Comparison of ENCODE assay signal across 10 cellular contexts in the genomic region with DNA sequence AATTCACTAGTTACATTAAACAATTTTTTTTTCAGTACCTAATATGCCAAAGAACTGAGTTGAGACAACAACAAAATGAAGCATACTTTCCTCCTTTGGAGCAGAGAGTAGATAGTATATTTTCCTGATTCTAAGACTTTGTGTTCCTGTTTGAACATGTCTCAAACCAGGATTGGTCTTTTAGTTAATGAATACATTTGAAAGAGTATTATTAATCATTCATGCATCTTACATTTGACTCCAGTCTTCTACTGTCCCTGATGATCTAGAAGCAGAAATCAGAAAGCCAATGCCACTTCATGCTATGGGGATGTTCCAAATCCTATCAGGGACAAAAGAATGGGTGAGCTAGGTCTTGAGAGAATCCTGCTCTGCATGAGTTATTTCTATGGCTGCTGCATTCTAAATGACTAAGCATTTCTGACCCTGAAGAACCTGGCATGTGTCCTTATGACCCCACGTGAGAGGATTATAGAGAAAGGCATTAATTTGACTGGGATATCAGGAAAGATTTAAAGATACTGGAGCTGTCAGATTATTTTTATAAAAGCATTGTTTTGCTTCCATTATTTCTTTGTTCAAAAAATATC. TPM values are rescaled to one million over a fixed set of nuclear protein-coding genes. Genes with fewer than 3 reads are reported as not detected.
A peak's percentile ranks its signal among the peaks of the same experiment; 100 is the strongest.
DNase-seq lines count a peak whose midpoint lies in the region; ATAC-seq and TF ChIP-seq lines count a peak whose summit lies in the region.
"Had no signal": no experiment of that assay in that cellular context is flagged by ENCODE, and none has a peak within 500 bp of the region (broad histone marks: within the 10 kb centered on the region; RNA-seq: fewer than 3 reads in every experiment).

No MANE protein-coding gene starts in this region.

- peaks cover 13 to 64% of the 10 kb centered on the region in 2 donors for H3K4me1 ChIP-seq in naive thymus-derived CD4-positive, alpha-beta T cell (ENCODE audit: control insufficient read depth in 2 of 2, insufficient read depth in 2 of 2, low read length in 2 of 2)
- no peaks in the 10 kb centered on the region for H3K4me1 ChIP-seq in uterus
- peaks cover 18% of the 10 kb centered on the region for H3K4me1 ChIP-seq in effector memory CD4-positive, alpha-beta T cell (ENCODE audit: control insufficient read depth, insufficient read depth, low read length, poor library complexity, severe bottlenecking)

- peak overlapping the region; percentile 70 for H3K27ac Mint-ChIP-seq in activated naive CD8-positive, alpha-beta T cell treated with anti-CD3 and anti-CD28 coated beads, Interleukin-2, amount 50 U/mL, for 24 hours
- peak overlapping the region in 8 of 9 donors; percentile 74 to 90 (median 85) for H3K27ac Mint-ChIP-seq in naive thymus-derived CD4-positive, alpha-beta T cell

- H3K27me3 ChIP-seq in naive thymus-derived CD4-positive, alpha-beta T cell (ENCODE audit: control insufficient read depth in 2 of 2, insufficient read depth in 2 of 2, low read length in 2 of 2) = no peaks in the 10 kb centered on the region
- no peaks in the 10 kb centered on the region for H3K27me3 ChIP-seq in uterus
- H3K27me3 ChIP-seq in effector memory CD4-positive, alpha-beta T cell (replicated peaks; ENCODE audit: control insufficient read depth, insufficient read depth, low read length, poor library complexity, severe bottlenecking) = no peaks in the 10 kb centered on the region
- H3K27me3 ChIP-seq: gastroesophageal sphincter had no signal

- intact Hi-C loops in naive thymus-derived CD4-positive, alpha-beta T cell (cut with micrococcal nuclease) = no loop called here
- intact Hi-C loops in uterus (cut with DNase I; ENCODE audit: low total_unique reads) = no loop called here

- no peak for TF ChIP-seq POLR2A in uterus (IDR thresholded peaks at IDR 0.05)

- POLR2A ChIA-PET in naive thymus-derived CD4-positive, alpha-beta T cell (lab: Charles Lee) = interaction anchor here (0.8 to 4.7 kb wide), 7 partner anchors 8 to 43 kb away, joined by 3 to 33 read pairs (median 4); a partner anchor contains a TSS

- no peak for TF ChIP-seq EP300 in Ishikawa (IDR thresholded peaks at IDR 0.05; ENCODE audit: borderline replicate concordance)

- ATAC-seq in activated naive CD8-positive, alpha-beta T cell treated with anti-CD3 and anti-CD28 coated beads, Interleukin-2, amount 50 U/mL, for 24 hours = no peak
- ATAC-seq in naive thymus-derived CD4-positive, alpha-beta T cell = no peak
- ATAC-seq: gastroesophageal sphincter had no signal

- H3K9me3 ChIP-seq in naive thymus-derived CD4-positive, alpha-beta T cell (ENCODE audit: control insufficient read depth in 2 of 3, low read length in 3 of 3) = no peaks in the 10 kb centered on the region
- no peaks in the 10 kb centered on the region for H3K9me3 ChIP-seq in uterus
- no peaks in the 10 kb centered on the region for H3K9me3 ChIP-seq in effector memory CD4-positive, alpha-beta T cell (ENCODE audit: control insufficient read depth, low read length)
- H3K9me3 ChIP-seq: gastroesophageal sphincter had no signal

- H3K4me3 ChIP-seq in naive thymus-derived CD4-positive, alpha-beta T cell (ENCODE audit: low read length) = no peak overlapping the region
- H3K4me3 ChIP-seq in uterus = no peak overlapping the region
- no peak overlapping the region for H3K4me3 ChIP-seq in effector memory CD4-positive, alpha-beta T cell (ENCODE audit: insufficient read depth, low read depth, low read length, poor library complexity, severe bottlenecking)
- H3K4me3 ChIP-seq: gastroesophageal sphincter had no signal

- peak; percentile 78 for DNase-seq in NOMO-1 treated with DMSO at 0.1 percent for 48 hours (lab: John Stamatoyannopoulos, UW; ENCODE audit: unreplicated experiment)
- DNase-seq in NOMO-1 treated with dmso at 0.1 percent for 144 hours (lab: John Stamatoyannopoulos, UW; ENCODE audit: unreplicated experiment) = no peak
- DNase-seq in activated naive CD8-positive, alpha-beta T cell treated with anti-CD3 and anti-CD28 coated beads, Interleukin-2, amount 50 U/mL, for 24 hours = no peak
- DNase-seq in naive thymus-derived CD4-positive, alpha-beta T cell = no peak
- no peak for DNase-seq in SK-N-DZ (ENCODE audit: low spot score)
- no peak for DNase-seq in uterus
- DNase-seq in effector memory CD4-positive, alpha-beta T cell = no peak
- DNase-seq: activated effector memory CD4-positive, alpha-beta T cell treated with anti-CD3 and anti-CD28 coated beads, Interleukin-2, amount 50 U/mL, for 16 hours had no signal

- no peak for TF ChIP-seq CTCF in uterus (IDR thresholded peaks at IDR 0.05)

- peak overlapping the region; percentile 19 for H3K4me3 Mint-ChIP-seq in activated naive CD8-positive, alpha-beta T cell treated with anti-CD3 and anti-CD28 coated beads, Interleukin-2, amount 50 U/mL, for 24 hours
- peak overlapping the region in 8 of 10 donors; percentile 7 to 65 (median 56) for H3K4me3 Mint-ChIP-seq in naive thymus-derived CD4-positive, alpha-beta T cell

- peaks cover 5% of the 10 kb centered on the region for H3K9me3 Mint-ChIP-seq in activated naive CD8-positive, alpha-beta T cell treated with anti-CD3 and anti-CD28 coated beads, Interleukin-2, amount 50 U/mL, for 24 hours
- peaks cover 0 to 6% (median 4%) of the 10 kb centered on the region in 11 donors for H3K9me3 Mint-ChIP-seq in naive thymus-derived CD4-positive, alpha-beta T cell

- peaks cover 8% of the 10 kb centered on the region for H3K36me3 Mint-ChIP-seq in activated naive CD8-positive, alpha-beta T cell treated with anti-CD3 and anti-CD28 coated beads, Interleukin-2, amount 50 U/mL, for 24 hours (ENCODE audit: low read depth)
- peaks cover 0 to 15% (median 0%) of the 10 kb centered on the region in 5 donors for H3K36me3 Mint-ChIP-seq in naive thymus-derived CD4-positive, alpha-beta T cell

- CTCF ChIA-PET in naive thymus-derived CD4-positive, alpha-beta T cell (lab: Charles Lee) = interaction anchor here (0.9 kb wide), 1 partner anchor 52 kb away, joined by 3 read pairs; no protein-coding TSS in a partner anchor

- TF ChIP-seq RAD21 in Ishikawa (IDR thresholded peaks at IDR 0.05; ENCODE audit: low read depth) = no peak

- no peaks in the 10 kb centered on the region for H3K36me3 ChIP-seq in naive thymus-derived CD4-positive, alpha-beta T cell (ENCODE audit: control insufficient read depth in 2 of 3, insufficient read depth in 3 of 3, low read length in 3 of 3)
- peaks cover 0 to 2% of the 10 kb centered on the region in 2 donors for H3K36me3 ChIP-seq in uterus
- H3K36me3 ChIP-seq in effector memory CD4-positive, alpha-beta T cell (ENCODE audit: control insufficient read depth, insufficient read depth, low read length) = no peaks in the 10 kb centered on the region
- H3K36me3 ChIP-seq: gastroesophageal sphincter had no signal

- peaks cover 87% of the 10 kb centered on the region for H3K4me1 Mint-ChIP-seq in activated naive CD8-positive, alpha-beta T cell treated with anti-CD3 and anti-CD28 coated beads, Interleukin-2, amount 50 U/mL, for 24 hours
- H3K4me1 Mint-ChIP-seq in naive thymus-derived CD4-positive, alpha-beta T cell = peaks cover 31 to 97% (median 91%) of the 10 kb centered on the region in 7 donors

- H3K27me3 Mint-ChIP-seq in activated naive CD8-positive, alpha-beta T cell treated with anti-CD3 and anti-CD28 coated beads, Interleukin-2, amount 50 U/mL, for 24 hours = no peaks in the 10 kb centered on the region
- no peaks in the 10 kb centered on the region for H3K27me3 Mint-ChIP-seq in naive thymus-derived CD4-positive, alpha-beta T cell

- peak overlapping the region; percentile 29 for H3K27ac ChIP-seq in naive thymus-derived CD4-positive, alpha-beta T cell (ENCODE audit: low read depth, low read length)
- H3K27ac ChIP-seq in uterus = no peak overlapping the region
- H3K27ac ChIP-seq in effector memory CD4-positive, alpha-beta T cell (ENCODE audit: insufficient read depth, low read length, poor library complexity, severe bottlenecking) = no peak overlapping the region
- H3K27ac ChIP-seq: gastroesophageal sphincter had no signal

TF ChIP-seq in Ishikawa, 13 proteins besides CTCF, POLR2A, EP300 and RAD21:
- 0 out of 2 replicates have a peak, but pooled peaks have one; percentile 41 for TF ChIP-seq YY1 (IDR thresholded peaks at IDR 0.05; ENCODE audit: low read depth)
- TF ChIP-seq CEBPB (IDR thresholded peaks at IDR 0.05) = no peak
- TF ChIP-seq, protein P1, sequence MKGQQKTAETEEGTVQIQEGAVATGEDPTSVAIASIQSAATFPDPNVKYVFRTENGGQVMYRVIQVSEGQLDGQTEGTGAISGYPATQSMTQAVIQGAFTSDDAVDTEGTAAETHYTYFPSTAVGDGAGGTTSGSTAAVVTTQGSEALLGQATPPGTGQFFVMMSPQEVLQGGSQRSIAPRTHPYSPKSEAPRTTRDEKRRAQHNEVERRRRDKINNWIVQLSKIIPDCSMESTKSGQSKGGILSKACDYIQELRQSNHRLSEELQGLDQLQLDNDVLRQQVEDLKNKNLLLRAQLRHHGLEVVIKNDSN (IDR thresholded peaks at IDR 0.05) = peak; percentile 36; the same call in 1 of the 2 replicates
- TF ChIP-seq, protein P2, sequence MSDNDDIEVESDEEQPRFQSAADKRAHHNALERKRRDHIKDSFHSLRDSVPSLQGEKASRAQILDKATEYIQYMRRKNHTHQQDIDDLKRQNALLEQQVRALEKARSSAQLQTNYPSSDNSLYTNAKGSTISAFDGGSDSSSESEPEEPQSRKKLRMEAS (IDR thresholded peaks at IDR 0.05) = peak; percentile 38; the same call in 1 of the 2 replicates

RNA-seq across cellular contexts. Expression of a gene that starts 32.9 kb away (rescaled TPM):
- 100 to 1,000 TPM; 459 to 675 (median 508) TPM for total RNA-seq in naive thymus-derived CD4-positive, alpha-beta T cell
- 100 to 1,000 TPM; 371 to 389 TPM for polyA plus RNA-seq in naive thymus-derived CD4-positive, alpha-beta T cell
- 11.7 and 12.0 TPM in 2 replicates for polyA plus RNA-seq in SK-N-DZ (2014; cell fraction: cytosol; rRNA removed)
- 20.1 TPM in 2 replicates for polyA plus RNA-seq in SK-N-DZ (2014; cell fraction: nucleus; rRNA removed)
- 100 to 1,000 TPM; 219 to 470 (median 243) TPM for total RNA-seq in uterus
